11 cellular contexts compared by ENCODE assay signal in genomic region chr1:167723707-167724323, GRCh38. TPM values are rescaled to one million over a fixed set of nuclear protein-coding genes. Genes with fewer than 3 reads are reported as not detected.
DNase-seq lines count a peak whose midpoint lies in the region; ATAC-seq and TF ChIP-seq lines count a peak whose summit lies in the region.
"Had no signal": no experiment of that assay in that cellular context is flagged by ENCODE, and none has a peak within 500 bp of the region (broad histone marks: within the 10 kb centered on the region; RNA-seq: fewer than 3 reads in every experiment).

No MANE protein-coding gene starts in this region.

- H3K36me3 Mint-ChIP-seq in central memory CD8-positive, alpha-beta T cell (ENCODE audit: insufficient read depth): peaks cover 4% of the 10 kb centered on the region
- H3K36me3 Mint-ChIP-seq in naive thymus-derived CD4-positive, alpha-beta T cell: peaks cover 0 to 18% (median 0%) of the 10 kb centered on the region in 5 donors

- no peaks in the 10 kb centered on the region for H3K9me3 ChIP-seq in BLaER1
- H3K9me3 ChIP-seq in HUES48 (ENCODE audit: control insufficient read depth, insufficient read depth, low read length): no peaks in the 10 kb centered on the region
- H3K9me3 ChIP-seq in naive thymus-derived CD4-positive, alpha-beta T cell (ENCODE audit: control insufficient read depth in 2 of 3, low read length in 3 of 3): no peaks in the 10 kb centered on the region
- no peaks in the 10 kb centered on the region for H3K9me3 ChIP-seq in upper lobe of right lung

- H3K27ac ChIP-seq in BLaER1 (no peak overlapping the region), HUES48 (ENCODE audit: low read depth, low read length) (no peak overlapping the region), upper lobe of right lung (no peak overlapping the region)
- H3K27ac ChIP-seq in naive thymus-derived CD4-positive, alpha-beta T cell (ENCODE audit: low read depth, low read length): no peak overlapping the region

- H3K4me3 Mint-ChIP-seq in central memory CD8-positive, alpha-beta T cell: peak overlapping the region; percentile 90
- peak overlapping the region in 7 of 10 donors; percentile 3 to 96 (median 86) for H3K4me3 Mint-ChIP-seq in naive thymus-derived CD4-positive, alpha-beta T cell

- no peaks in the 10 kb centered on the region for H3K9me3 Mint-ChIP-seq in central memory CD8-positive, alpha-beta T cell
- H3K9me3 Mint-ChIP-seq in naive thymus-derived CD4-positive, alpha-beta T cell: no peaks in the 10 kb centered on the region

- H3K4me2 ChIP-seq in BLaER1: peak overlapping the region; percentile 88

- H3K27me3 ChIP-seq in BLaER1 (no peaks in the 10 kb centered on the region), HUES48 (ENCODE audit: control insufficient read depth, insufficient read depth, low read length) (0 out of 2 replicates have a peak, but pooled peaks cover 3% of the 10 kb centered on the region), upper lobe of right lung (no peaks in the 10 kb centered on the region)
- H3K27me3 ChIP-seq in naive thymus-derived CD4-positive, alpha-beta T cell (ENCODE audit: control insufficient read depth in 2 of 2, insufficient read depth in 2 of 2, low read length in 2 of 2): no peaks in the 10 kb centered on the region

- TF ChIP-seq CTCF in upper lobe of right lung (IDR thresholded peaks at IDR 0.05): no peak

- H4K20me1 ChIP-seq in BLaER1: peaks cover 60% of the 10 kb centered on the region

- peak overlapping the region; percentile 89; the same call in 1 of the 2 replicates for H3K9ac ChIP-seq in BLaER1
- no peak overlapping the region for H3K9ac ChIP-seq in HUES48 (ENCODE audit: low read depth, low read length)

- DNase-seq in central memory CD8-positive, alpha-beta T cell (ENCODE audit: low spot score in 2 of 2): no peak
- DNase-seq in naive thymus-derived CD4-positive, alpha-beta T cell: no peak
- no peak for DNase-seq in upper lobe of right lung
- DNase-seq in HT-29 (ENCODE audit: low spot score): no peak
- DNase-seq in activated effector memory CD4-positive, alpha-beta T cell treated with Interleukin-2 at 50 U/mL for 16 hours: no peak
- DNase-seq: stimulated activated CD4-positive, alpha-beta T cell treated with anti-CD3 and anti-CD28 coated beads, Interleukin-12 subunit alpha, Interleukin-12 subunit beta, amount 100 ng/mL, for 4 hours; substantia nigra had no signal

- H3K27me3 Mint-ChIP-seq in central memory CD8-positive, alpha-beta T cell: no peaks in the 10 kb centered on the region
- peaks cover 0 to 5% (median 0%) of the 10 kb centered on the region in 5 donors for H3K27me3 Mint-ChIP-seq in naive thymus-derived CD4-positive, alpha-beta T cell

- H3K4me3 ChIP-seq in BLaER1 (peak overlapping the region; percentile 98), HUES48 (ENCODE audit: low read depth, low read length) (peak overlapping the region; percentile 86; the same call in 1 of the 2 replicates), upper lobe of right lung (no peak overlapping the region)
- H3K4me3 ChIP-seq in naive thymus-derived CD4-positive, alpha-beta T cell (ENCODE audit: low read length): no peak overlapping the region

- H3K4me1 ChIP-seq in BLaER1 (peaks cover 48% of the 10 kb centered on the region), HUES48 (ENCODE audit: control insufficient read depth, insufficient read depth, low read length) (peaks cover 42% of the 10 kb centered on the region), upper lobe of right lung (peaks cover 26% of the 10 kb centered on the region)
- H3K4me1 ChIP-seq in naive thymus-derived CD4-positive, alpha-beta T cell (ENCODE audit: control insufficient read depth in 2 of 2, insufficient read depth in 2 of 2, low read length in 2 of 2): peaks cover 5 to 17% of the 10 kb centered on the region in 2 donors

- H3K27ac Mint-ChIP-seq in central memory CD8-positive, alpha-beta T cell (ENCODE audit: low read depth): no peak overlapping the region
- peak overlapping the region in 1 of 9 donors; percentile 1 for H3K27ac Mint-ChIP-seq in naive thymus-derived CD4-positive, alpha-beta T cell

- peaks cover 16% of the 10 kb centered on the region; the same call in 1 of the 2 replicates for H3K36me3 ChIP-seq in BLaER1
- no peaks in the 10 kb centered on the region for H3K36me3 ChIP-seq in HUES48 (ENCODE audit: control insufficient read depth, insufficient read depth, low read length)
- H3K36me3 ChIP-seq in naive thymus-derived CD4-positive, alpha-beta T cell (ENCODE audit: control insufficient read depth in 2 of 3, insufficient read depth in 3 of 3, low read length in 3 of 3): peaks cover 0 to 4% (median 0%) of the 10 kb centered on the region in 3 experiments
- H3K36me3 ChIP-seq in upper lobe of right lung: no peaks in the 10 kb centered on the region

- CTCF ChIA-PET in naive thymus-derived CD4-positive, alpha-beta T cell (lab: Charles Lee): interaction anchor here (0.6 to 0.8 kb wide), 2 partner anchors 10 to 38 kb away, joined by 3 to 4 read pairs; no protein-coding TSS in a partner anchor

- POLR2A ChIA-PET in naive thymus-derived CD4-positive, alpha-beta T cell (lab: Charles Lee): interaction anchor here (2.7 kb wide), 1 partner anchor 9 kb away, joined by 12 read pairs; no protein-coding TSS in a partner anchor

- intact Hi-C loops in naive thymus-derived CD4-positive, alpha-beta T cell (cut with micrococcal nuclease): loop anchor here (5.0 kb wide), 3 partner anchors 38 to 453 kb away; partner anchors contain the start of gene TIPRL (in 1 of the 2)
- intact Hi-C loops in upper lobe of right lung (cut with DNase I): loop anchor here (10.0 kb wide), 1 partner anchor 71 kb away; no protein-coding TSS in a partner anchor

- H3K4me1 Mint-ChIP-seq in central memory CD8-positive, alpha-beta T cell: peaks cover 30% of the 10 kb centered on the region
- peaks cover 31 to 61% (median 58%) of the 10 kb centered on the region in 7 donors for H3K4me1 Mint-ChIP-seq in naive thymus-derived CD4-positive, alpha-beta T cell

- no peak for ATAC-seq in central memory CD8-positive, alpha-beta T cell (replicated peaks; ENCODE audit: extremely low read depth, poor library complexity, severe bottlenecking)
- ATAC-seq in naive thymus-derived CD4-positive, alpha-beta T cell: no peak
- ATAC-seq in HG03457 (IDR thresholded peaks at IDR 0.05; ENCODE audit: unreplicated experiment) (no peak), upper lobe of right lung (no peak)
- ATAC-seq: activated CD4-positive, CD25-positive, alpha-beta regulatory T cell treated with anti-CD3 and anti-CD28 coated beads, Interleukin-2, amount 50 U/mL, for 24 hours had no signal

RNA-seq across cellular contexts. Expression of gene MPZL1, which starts 2.0 kb away (rescaled TPM):
- 10 to 100 TPM in 2 of 5 experiments, 1 to 10 TPM in 3; 4.8 to 25.3 (median 8.6) TPM for total RNA-seq in naive thymus-derived CD4-positive, alpha-beta T cell
- polyA plus RNA-seq in naive thymus-derived CD4-positive, alpha-beta T cell: 10 to 100 TPM; 12.2 to 19.0 TPM
- total RNA-seq in upper lobe of right lung: 85.2 TPM
- 42.3 and 55.1 TPM in 2 replicates for total RNA-seq in HT-29 (2014; rRNA removed; shearing (Covaris generic))

Comparison
In these comparisons a context has a peak if more than half of its experiments do, and no peak if none do; other contexts are left out.
1. H3K4me3 ChIP-seq: peak in BLaER1 (single experiment) and HUES48 (single experiment); none in naive thymus-derived CD4-positive, alpha-beta T cell (single experiment) and upper lobe of right lung (single experiment).